ENCODE assay signal across 8 cellular contexts in the genomic region with DNA sequence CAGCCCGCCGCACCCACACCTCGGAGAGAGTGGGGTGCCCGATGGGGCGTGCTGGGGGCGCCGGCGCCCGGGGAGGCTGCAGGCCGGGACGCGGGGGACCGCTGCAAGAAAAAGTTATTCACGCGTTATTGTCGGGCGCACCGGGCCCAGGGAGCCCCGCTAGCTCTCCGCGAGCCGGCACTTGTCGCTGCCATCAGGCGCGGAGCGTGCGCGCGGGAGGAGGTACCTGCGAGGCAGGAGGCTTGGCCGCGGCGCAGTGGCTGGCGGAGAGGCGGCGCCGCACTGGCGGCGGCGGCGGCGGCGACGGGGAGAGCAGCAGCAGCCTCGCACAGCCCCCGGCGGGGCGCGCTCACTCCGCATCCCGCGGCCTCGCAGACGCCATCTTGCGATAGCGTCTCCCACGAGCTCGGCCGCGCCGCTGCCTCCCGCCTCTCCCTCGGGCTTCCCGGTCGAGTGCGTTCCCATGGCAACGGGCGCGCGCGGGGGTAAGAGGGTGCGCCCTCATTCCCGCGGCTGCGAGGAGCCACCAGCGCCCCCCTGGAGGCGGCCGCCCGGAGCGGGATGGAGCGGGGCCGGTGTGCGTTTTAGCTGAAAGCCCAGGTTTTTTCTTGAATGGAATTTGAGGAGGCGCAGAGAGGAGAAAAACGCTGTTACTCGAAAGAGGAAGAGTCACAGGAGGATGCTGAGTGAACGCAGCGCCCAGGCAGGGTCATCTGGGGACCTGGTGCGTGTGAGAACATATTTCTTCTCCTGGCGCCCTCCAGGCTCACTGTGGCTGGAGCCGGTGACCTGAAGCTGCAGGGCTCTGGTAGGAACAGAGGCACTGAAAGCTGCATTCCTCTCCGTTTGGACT. TPM values are rescaled to one million over a fixed set of nuclear protein-coding genes. Genes with fewer than 3 reads are reported as not detected.
DNase-seq lines count a peak whose midpoint lies in the region; ATAC-seq, FAIRE-seq and TF ChIP-seq lines count a peak whose summit lies in the region.

A gene with protein sequence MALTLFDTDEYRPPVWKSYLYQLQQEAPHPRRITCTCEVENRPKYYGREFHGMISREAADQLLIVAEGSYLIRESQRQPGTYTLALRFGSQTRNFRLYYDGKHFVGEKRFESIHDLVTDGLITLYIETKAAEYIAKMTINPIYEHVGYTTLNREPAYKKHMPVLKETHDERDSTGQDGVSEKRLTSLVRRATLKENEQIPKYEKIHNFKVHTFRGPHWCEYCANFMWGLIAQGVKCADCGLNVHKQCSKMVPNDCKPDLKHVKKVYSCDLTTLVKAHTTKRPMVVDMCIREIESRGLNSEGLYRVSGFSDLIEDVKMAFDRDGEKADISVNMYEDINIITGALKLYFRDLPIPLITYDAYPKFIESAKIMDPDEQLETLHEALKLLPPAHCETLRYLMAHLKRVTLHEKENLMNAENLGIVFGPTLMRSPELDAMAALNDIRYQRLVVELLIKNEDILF (minus strand): TSS at position 402 of the 853 bp plus-strand sequence. CDS start 469 bp downstream, outside the sequence.

- peak within 1 kb of the TSS; percentile 52 for H3K27ac ChIP-seq in layer of hippocampus (ENCODE audit: low read depth, low read length)

- FAIRE-seq in urothelium cell line (lab: Jason Lieb, UNC) = no peak

- DNase-seq in GM12864 (ENCODE audit: low read depth) = no peak
- DNase-seq in NCI-H1930 (lab: John Stamatoyannopoulos, UW) = peak; percentile 83 to 91
- peak; percentile 57 for DNase-seq in activated CD4-positive, CD25-positive, alpha-beta regulatory T cell treated with anti-CD3 and anti-CD28 coated beads, Interleukin-2, amount 50 U/mL, for 72 hours
- peak; percentile 72 for DNase-seq in cerebellum (ENCODE audit: low spot score)
- DNase-seq in stimulated activated CD4-positive, alpha-beta T cell treated with anti-CD3 and anti-CD28 coated beads, Interleukin-1b, Interleukin-23, amount 100 ng/mL, for 1 hour (ENCODE audit: low read depth in 2 of 2) = peak; percentile 23 to 32
- no peak for DNase-seq in urothelium cell line (ENCODE audit: low spot score)

- no peaks in the 10 kb centered on the region for H3K27me3 ChIP-seq in layer of hippocampus (ENCODE audit: control insufficient read depth, insufficient read depth, low read length)

- TF ChIP-seq CTCF in GM12864 (IDR thresholded peaks at IDR 0.05; ENCODE audit: low read depth, low read length, missing control alignments) = no peak

- peak; percentile 74 for ATAC-seq in HG02623 (IDR thresholded peaks at IDR 0.05; ENCODE audit: unreplicated experiment)

- H3K4me3 ChIP-seq in GM12864 (ENCODE audit: low read depth, low read length) = peak within 1 kb of the TSS; percentile 58

RNA-seq across cellular contexts. Expression of the gene that starts here (rescaled TPM):
- 37.3 TPM for total RNA-seq in cerebellum

Comparison
In these comparisons a context has a peak if more than half of its experiments do, and no peak if none do; other contexts are left out.
1. DNase-seq: peak in NCI-H1930 (2 of 2), activated CD4-positive, CD25-positive, alpha-beta regulatory T cell treated with anti-CD3 and anti-CD28 coated beads, Interleukin-2, amount 50 U/mL, for 72 hours (single experiment), cerebellum (single experiment) and stimulated activated CD4-positive, alpha-beta T cell treated with anti-CD3 and anti-CD28 coated beads, Interleukin-1b, Interleukin-23, amount 100 ng/mL, for 1 hour (2 of 2); none in GM12864 (single experiment) and urothelium cell line (single experiment).